8 cellular contexts compared by ENCODE assay signal in genomic region chr17:32821987-32822933, GRCh38. TPM values are rescaled to one million over a fixed set of nuclear protein-coding genes. Genes with fewer than 3 reads are reported as not detected.
DNase-seq lines count a peak whose midpoint lies in the region; ATAC-seq, FAIRE-seq and TF ChIP-seq lines count a peak whose summit lies in the region.
"Not testable (repeated sequence)": the region's sequence is repeated elsewhere in the genome, so short reads cannot be mapped to it uniquely, and the experiment has no call there.

No MANE protein-coding gene starts in this region.

- H3K27me3 Mint-ChIP-seq in activated CD4-positive, alpha-beta memory T cell treated with anti-CD3 and anti-CD28 coated beads for 36 hours, result peaks cover 17% of the 10 kb centered on the region

- in situ Hi-C loops in K562 (cut with MboI), result not testable (repeated sequence)

- not testable (repeated sequence) for TF ChIP-seq CTCF in K562 (IDR thresholded peaks at IDR 0.05 in 2 of 3, conservative IDR thresholded peaks at IDR 0.05 in 1 of 3; ENCODE audit: insufficient read depth in 2 of 3, low read depth in 1 of 3, low read length in 3 of 3); fibroblast of villous mesenchyme (IDR thresholded peaks at IDR 0.05; ENCODE audit: insufficient read depth, low read depth, low read length); left lung (IDR thresholded peaks at IDR 0.05); upper lobe of right lung (IDR thresholded peaks at IDR 0.05)

- not testable (repeated sequence) for H3K36me3 ChIP-seq in HUES6 (ENCODE audit: control insufficient read depth, insufficient read depth, low read length); K562 (ENCODE audit: control insufficient read depth, insufficient read depth, low read length); left lung; upper lobe of right lung

- H4K20me1 ChIP-seq in K562 (replicated peaks; ENCODE audit: control insufficient read depth, insufficient read depth, low read length), result not testable (repeated sequence)

- not testable (repeated sequence) for H2AFZ ChIP-seq in K562 (ENCODE audit: low read depth, low read length)

- FAIRE-seq in G401.6 (lab: Jason Lieb, UNC) (peak; percentile 93), K562 (lab: Jason Lieb, UNC) (peak; percentile 100)

- peak; percentile 34 for DNase-seq in activated CD4-positive, alpha-beta memory T cell treated with anti-CD3 and anti-CD28 coated beads for 36 hours
- not testable (repeated sequence) for DNase-seq in K562 (ENCODE audit: extremely low read depth in 1 of 4, low spot score in 3 of 4); fibroblast of villous mesenchyme (ENCODE audit: low read depth)
- DNase-seq in left lung (peak in 1 of 2 donors; percentile 70), retina (peak; percentile 27), upper lobe of right lung (peak; percentile 69)

- H3K4me3 Mint-ChIP-seq in activated CD4-positive, alpha-beta memory T cell treated with anti-CD3 and anti-CD28 coated beads for 36 hours, result not testable (repeated sequence)

- H3K9me1 ChIP-seq in K562 (ENCODE audit: control insufficient read depth, insufficient read depth, low read length), result not testable (repeated sequence)

- H3K9ac ChIP-seq in HUES6 (ENCODE audit: low read length); K562 (ENCODE audit: insufficient read depth in 1 of 2, low read depth in 2 of 2, low read length in 2 of 2): not testable (repeated sequence)

- H3K9me3 ChIP-seq in HUES6 (ENCODE audit: control insufficient read depth, insufficient read depth, low read depth, low read length); K562 (replicated peaks; ENCODE audit: control insufficient read depth, insufficient read depth, low read depth, low read length); left lung; upper lobe of right lung: not testable (repeated sequence)

- intact Hi-C loops in activated CD4-positive, alpha-beta memory T cell treated with anti-CD3 and anti-CD28 coated beads for 36 hours (cut with micrococcal nuclease); K562 (cut with micrococcal nuclease); left lung (cut with DNase I); upper lobe of right lung (cut with DNase I): not testable (repeated sequence)

- H3K4me2 ChIP-seq in K562 (ENCODE audit: insufficient read depth, low read length), result not testable (repeated sequence)

- over 99% methylated on average over 16 of the region's 82 CpGs for WGBS in K562 (ENCODE audit: insufficient coverage, low coverage, missing lambda C conversion rate)

- H3K4me1 ChIP-seq in HUES6 (ENCODE audit: control insufficient read depth, insufficient read depth, low read length); left lung; upper lobe of right lung: not testable (repeated sequence)
- H3K4me1 ChIP-seq in K562 (replicated peaks in 1 of 2; ENCODE audit: control insufficient read depth in 2 of 2, insufficient read depth in 2 of 2, low read length in 2 of 2), result peaks cover 3 to 20% of the 10 kb centered on the region in 2 experiments

- H3K27ac Mint-ChIP-seq in activated CD4-positive, alpha-beta memory T cell treated with anti-CD3 and anti-CD28 coated beads for 36 hours, result not testable (repeated sequence)

- H3K27me3 ChIP-seq in HUES6 (ENCODE audit: control insufficient read depth, insufficient read depth, low read length); K562 (ENCODE audit: control insufficient read depth in 2 of 2, insufficient read depth in 2 of 2, low read length in 2 of 2); upper lobe of right lung: not testable (repeated sequence)
- H3K27me3 ChIP-seq in left lung, result peaks cover 0 to 22% of the 10 kb centered on the region in 2 donors

- CTCF ChIA-PET in activated CD4-positive, alpha-beta memory T cell treated with anti-CD3 and anti-CD28 coated beads for 36 hours (lab: Charles Lee); K562 (lab: Yijun Ruan, JAX; ENCODE audit: low intra/inter-chr PET ratio): not testable (repeated sequence)

- not testable (repeated sequence) for BruUV-seq in K562 (replicated peaks; lab: Mats Ljungman, UMichigan)

- H3K27ac ChIP-seq in HUES6 (ENCODE audit: low read depth, low read length); K562 (ENCODE audit: extremely low read depth, low read depth, low read length); left lung; upper lobe of right lung: not testable (repeated sequence)

- not testable (repeated sequence) for ATAC-seq in K562, upper lobe of right lung
- peak; percentile 30 for ATAC-seq in left lung

- H3K9me3 Mint-ChIP-seq in activated CD4-positive, alpha-beta memory T cell treated with anti-CD3 and anti-CD28 coated beads for 36 hours, result not testable (repeated sequence)

- not testable (repeated sequence) for TF ChIP-seq RAD21 in K562 (CRISPR knock-in tag; conservative IDR thresholded peaks at IDR 0.05 in 1 of 2, IDR thresholded peaks at IDR 0.05 in 1 of 2)

- TF ChIP-seq EP300 in K562 (IDR thresholded peaks at IDR 0.05; ENCODE audit: low read length), result not testable (repeated sequence)

- POLR2A ChIA-PET in activated CD4-positive, alpha-beta memory T cell treated with anti-CD3 and anti-CD28 coated beads for 36 hours (lab: Charles Lee), result not testable (repeated sequence)
- POLR2A ChIA-PET in K562 (lab: Yijun Ruan, JAX), result interaction anchor here (0.5 kb wide), 1 partner anchor 15 kb away, joined by 3 read pairs; no protein-coding TSS in a partner anchor

- peaks cover 44% of the 10 kb centered on the region for H3K79me2 ChIP-seq in K562 (ENCODE audit: control insufficient read depth, insufficient read depth, low read length)

- not testable (repeated sequence) for H3K36me3 Mint-ChIP-seq in activated CD4-positive, alpha-beta memory T cell treated with anti-CD3 and anti-CD28 coated beads for 36 hours

- not testable (repeated sequence) for TF ChIP-seq POLR2A in K562 (conservative IDR thresholded peaks at IDR 0.05)

- H3K4me3 ChIP-seq in HUES6 (ENCODE audit: low read depth, low read length) (peak overlapping the region; percentile 45), fibroblast of villous mesenchyme (ENCODE audit: low read depth, low read length) (peak overlapping the region; percentile 23), left lung (peak overlapping the region; percentile 13 to 28), upper lobe of right lung (peak overlapping the region; percentile 39)
- not testable (repeated sequence) for H3K4me3 ChIP-seq in K562

- H3K4me1 Mint-ChIP-seq in activated CD4-positive, alpha-beta memory T cell treated with anti-CD3 and anti-CD28 coated beads for 36 hours (ENCODE audit: low read depth), result not testable (repeated sequence)

TF ChIP-seq in K562, 482 proteins besides CTCF, POLR2A, EP300 and RAD21:
- TF ChIP-seq UBTF (IDR thresholded peaks at IDR 0.05; ENCODE audit: borderline replicate concordance in 1 of 2, low read depth in 2 of 2, low read length in 2 of 2), result peak; percentile 62 to 63; a peak in 2 of 4 replicates

RNA-seq across cellular contexts. Expression of gene MYO1D, which starts 54.7 kb away (rescaled TPM):
- total RNA-seq in activated CD4-positive, alpha-beta memory T cell treated with anti-CD3 and anti-CD28 coated beads for 36 hours, result 10 to 100 TPM; 13.5 to 18.9 TPM
- total RNA-seq in K562 (2011; cell fraction: chromatin; rRNA removed; ENCODE audit: low replicate concordance), result 172 and 277 TPM in 2 replicates
- total RNA-seq in K562 (2011; cell fraction: nucleolus; rRNA removed), result 94.2 and 97.4 TPM in 2 replicates
- total RNA-seq in K562 (2011; cell fraction: nucleoplasm; rRNA removed), result 114 and 123 TPM in 2 replicates
- total RNA-seq in K562 (2014; rRNA removed) (34.9 and 39.5 TPM in 2 replicates), K562 (2014; rRNA removed; fragmentation: Illumina TruSeq; extraction: Trizol) (46.2 and 46.3 TPM in 2 replicates), K562 (2015; rRNA removed; fragmentation: Illumina TruSeq; extraction: Trizol) (44.6 and 45.4 TPM in 2 replicates), K562 (2021) (50.7 and 60.2 TPM in 2 replicates), fibroblast of villous mesenchyme (19.0 and 54.8 TPM in 2 replicates), left lung (10 to 100 TPM; 62.0 to 92.8 TPM), upper lobe of right lung (73.3 TPM)
- polyA plus RNA-seq in K562 (2011; rRNA removed) (26.4 and 71.2 TPM in 2 replicates), K562 (2014; fragmentation: Illumina TruSeq; extraction: Trizol) (50.3 and 68.1 TPM in 2 replicates), K562 (2014; fragmentation: Nextera tagmentation; extraction: Ambion mirVana) (1 to 10 TPM; 2.1 to 2.6 TPM), K562 (2014; rRNA removed) (30.5 and 31.0 TPM in 2 replicates)
- 26.0 and 47.6 TPM in 2 replicates for polyA plus RNA-seq in K562 (2011; cell fraction: cytosol; rRNA removed)
- polyA plus RNA-seq in K562 (2011; cell fraction: nucleus; rRNA removed), result 20.8 and 29.6 TPM in 2 replicates
- polyA plus RNA-seq in K562 (2012), result 52.4 and 65.3 TPM in 2 replicates
- polyA minus RNA-seq in K562 (2011; rRNA and poly(A)+ RNA removed), result 67.1 and 142 TPM in 2 replicates
- 34.9 and 59.8 TPM in 2 replicates for polyA minus RNA-seq in K562 (2011; cell fraction: cytosol; rRNA and poly(A)+ RNA removed)
- 57.5 and 69.2 TPM in 2 replicates for polyA minus RNA-seq in K562 (2011; cell fraction: nucleus; rRNA and poly(A)+ RNA removed)
